1 cellular context compared by ENCODE assay signal in genomic region chr15:64387562-64388168, GRCh38.
TF ChIP-seq lines count a peak whose summit lies in the region.

TSS of gene TRIP4 (plus strand) at chr15:64387836. CDS start at chr15:64387864, 28 bp downstream.

TF ChIP-seq in HEK293, 187 proteins besides CTCF, POLR2A, EP300 and RAD21 (continued from another document):
- TF ChIP-seq PRDM2 (tag by site-specific recombination; IDR thresholded peaks at IDR 0.05; ENCODE audit: borderline replicate concordance): peak; percentile 88; the same call in 1 of the 2 replicates
- TF ChIP-seq ZNF585B (tag by site-specific recombination; IDR thresholded peaks at IDR 0.05): 0 out of 2 replicates have a peak, but pooled peaks have one; percentile 6
- TF ChIP-seq ZNF16 (tag by site-specific recombination; IDR thresholded peaks at IDR 0.05; ENCODE audit: low read depth): no peak
- no peak for TF ChIP-seq ZNF202 (tag by site-specific recombination; IDR thresholded peaks at IDR 0.05; ENCODE audit: borderline replicate concordance)
- peak; percentile 69 for TF ChIP-seq IKZF3 (tag by site-specific recombination; IDR thresholded peaks at IDR 0.05)
- peak; percentile 45; the same call in 1 of the 2 replicates for TF ChIP-seq HOXD13 (CRISPR knock-in tag; IDR thresholded peaks at IDR 0.05; ENCODE audit: borderline replicate concordance)
- no peak for TF ChIP-seq ZNF624 (tag by site-specific recombination; IDR thresholded peaks at IDR 0.05)
- TF ChIP-seq ZBTB49 (tag by site-specific recombination; IDR thresholded peaks at IDR 0.05; ENCODE audit: low read depth): 0 out of 2 replicates have a peak, but pooled peaks have one; percentile 67
- no peak for TF ChIP-seq ZNF768 (tag by site-specific recombination; IDR thresholded peaks at IDR 0.05)
- no peak for TF ChIP-seq ZNF18 (tag by site-specific recombination; IDR thresholded peaks at IDR 0.05)
- peak; percentile 92 for TF ChIP-seq KLF9 (tag by site-specific recombination; IDR thresholded peaks at IDR 0.05; ENCODE audit: low read depth)
- TF ChIP-seq TRIM28 (IDR thresholded peaks at IDR 0.05; ENCODE audit: borderline replicate concordance, low read length): peak; percentile 90; the same call in 1 of the 2 replicates
- TF ChIP-seq ZNF629 (tag by site-specific recombination; IDR thresholded peaks at IDR 0.05): peak; percentile 88
- TF ChIP-seq ZNF626 (tag by site-specific recombination; IDR thresholded peaks at IDR 0.05): peak; percentile 88; the same call in 1 of the 2 replicates
- peak; percentile 94 for TF ChIP-seq SP3 (tag by site-specific recombination; IDR thresholded peaks at IDR 0.05)
- peak; percentile 38; the same call in 1 of the 2 replicates for TF ChIP-seq PRDM6 (tag by site-specific recombination; IDR thresholded peaks at IDR 0.05)
- no peak for TF ChIP-seq ZNF221 (tag by site-specific recombination; IDR thresholded peaks at IDR 0.05; ENCODE audit: borderline replicate concordance)
- TF ChIP-seq ZBTB6 (tag by site-specific recombination; IDR thresholded peaks at IDR 0.05): peak; percentile 71
- TF ChIP-seq ZNF416 (tag by site-specific recombination; IDR thresholded peaks at IDR 0.05): no peak
- no peak for TF ChIP-seq ZNF791 (tag by site-specific recombination; IDR thresholded peaks at IDR 0.05)
- no peak for TF ChIP-seq ZNF404 (tag by site-specific recombination; IDR thresholded peaks at IDR 0.05)
- peak; percentile 59 for TF ChIP-seq GLIS1 (tag by site-specific recombination; IDR thresholded peaks at IDR 0.05)
- peak; percentile 75 for TF ChIP-seq ZBTB20 (tag by site-specific recombination; IDR thresholded peaks at IDR 0.05)
- no peak for TF ChIP-seq ZNF658 (tag by site-specific recombination; IDR thresholded peaks at IDR 0.05)
- TF ChIP-seq SP7 (tag by site-specific recombination; IDR thresholded peaks at IDR 0.05): peak; percentile 96
- no peak for TF ChIP-seq ZNF350 (tag by site-specific recombination; IDR thresholded peaks at IDR 0.05)
- TF ChIP-seq ZNF37A (tag by site-specific recombination; IDR thresholded peaks at IDR 0.05): no peak
- 0 out of 2 replicates have a peak, but pooled peaks have one; percentile 64 for TF ChIP-seq ZFP41 (tag by site-specific recombination; IDR thresholded peaks at IDR 0.05; ENCODE audit: borderline replicate concordance)
- no peak; the same call in 1 of the 2 replicates for TF ChIP-seq ZNF704 (tag by site-specific recombination; IDR thresholded peaks at IDR 0.05)
